1 cellular context compared by ENCODE assay signal in genomic region chr2:69311017-69311416, GRCh38.
TF ChIP-seq lines count a peak whose summit lies in the region.

No MANE protein-coding gene starts in this region.

TF ChIP-seq in HepG2, 621 proteins besides CTCF, POLR2A, EP300 and RAD21 (continued from another document):
- TF ChIP-seq, protein P1, sequence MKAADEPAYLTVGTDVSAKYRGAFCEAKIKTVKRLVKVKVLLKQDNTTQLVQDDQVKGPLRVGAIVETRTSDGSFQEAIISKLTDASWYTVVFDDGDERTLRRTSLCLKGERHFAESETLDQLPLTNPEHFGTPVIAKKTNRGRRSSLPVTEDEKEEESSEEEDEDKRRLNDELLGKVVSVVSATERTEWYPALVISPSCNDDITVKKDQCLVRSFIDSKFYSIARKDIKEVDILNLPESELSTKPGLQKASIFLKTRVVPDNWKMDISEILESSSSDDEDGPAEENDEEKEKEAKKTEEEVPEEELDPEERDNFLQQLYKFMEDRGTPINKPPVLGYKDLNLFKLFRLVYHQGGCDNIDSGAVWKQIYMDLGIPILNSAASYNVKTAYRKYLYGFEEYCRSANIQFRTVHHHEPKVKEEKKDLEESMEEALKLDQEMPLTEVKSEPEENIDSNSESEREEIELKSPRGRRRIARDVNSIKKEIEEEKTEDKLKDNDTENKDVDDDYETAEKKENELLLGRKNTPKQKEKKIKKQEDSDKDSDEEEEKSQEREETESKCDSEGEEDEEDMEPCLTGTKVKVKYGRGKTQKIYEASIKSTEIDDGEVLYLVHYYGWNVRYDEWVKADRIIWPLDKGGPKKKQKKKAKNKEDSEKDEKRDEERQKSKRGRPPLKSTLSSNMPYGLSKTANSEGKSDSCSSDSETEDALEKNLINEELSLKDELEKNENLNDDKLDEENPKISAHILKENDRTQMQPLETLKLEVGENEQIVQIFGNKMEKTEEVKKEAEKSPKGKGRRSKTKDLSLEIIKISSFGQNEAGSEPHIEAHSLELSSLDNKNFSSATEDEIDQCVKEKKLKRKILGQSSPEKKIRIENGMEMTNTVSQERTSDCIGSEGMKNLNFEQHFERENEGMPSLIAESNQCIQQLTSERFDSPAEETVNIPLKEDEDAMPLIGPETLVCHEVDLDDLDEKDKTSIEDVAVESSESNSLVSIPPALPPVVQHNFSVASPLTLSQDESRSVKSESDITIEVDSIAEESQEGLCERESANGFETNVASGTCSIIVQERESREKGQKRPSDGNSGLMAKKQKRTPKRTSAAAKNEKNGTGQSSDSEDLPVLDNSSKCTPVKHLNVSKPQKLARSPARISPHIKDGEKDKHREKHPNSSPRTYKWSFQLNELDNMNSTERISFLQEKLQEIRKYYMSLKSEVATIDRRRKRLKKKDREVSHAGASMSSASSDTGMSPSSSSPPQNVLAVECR (CRISPR knock-in tag; IDR thresholded peaks at IDR 0.05; ENCODE audit: borderline replicate concordance) = no peak
- TF ChIP-seq ZNF468 (CRISPR knock-in tag; IDR thresholded peaks at IDR 0.05) (no peak), CEBPB (IDR thresholded peaks at IDR 0.05; ENCODE audit: borderline replicate concordance, low read depth, low read length) (peak; percentile 71; the same call in 1 of the 2 replicates), DMAP1 (CRISPR knock-in tag; IDR thresholded peaks at IDR 0.05) (no peak)
